7 cellular contexts compared by ENCODE assay signal in the genomic region with DNA sequence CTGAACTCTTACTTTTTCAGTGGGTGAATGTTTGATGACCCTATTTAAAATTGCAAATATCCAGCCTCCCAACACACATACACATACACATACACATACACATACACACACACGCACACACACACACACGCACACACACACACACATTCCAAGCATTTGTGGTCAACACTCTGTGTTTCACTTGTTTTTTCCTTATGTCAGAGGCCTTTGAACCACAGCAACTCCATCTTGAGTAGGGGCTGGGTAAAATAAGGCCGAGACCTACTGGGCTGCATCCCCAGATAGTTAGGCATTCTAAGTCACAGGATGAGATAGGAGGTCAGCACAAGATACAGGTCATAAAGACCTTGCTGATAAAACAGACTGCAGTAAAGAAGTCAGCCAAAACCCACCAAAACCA. TPM values are rescaled to one million over a fixed set of nuclear protein-coding genes. Genes with fewer than 3 reads are reported as not detected.
DNase-seq lines count a peak whose midpoint lies in the region; FAIRE-seq and TF ChIP-seq lines count a peak whose summit lies in the region.
"Not testable (repeated sequence)": the region's sequence is repeated elsewhere in the genome, so short reads cannot be mapped to it uniquely, and the experiment has no call there.

No MANE protein-coding gene starts in this region.

- not testable (repeated sequence) for H3K36me3 ChIP-seq in HEK293 (ENCODE audit: control insufficient read depth in 2 of 2, insufficient read depth in 1 of 2, low read length in 2 of 2); HUES48 (ENCODE audit: control insufficient read depth, insufficient read depth, low read length); astrocyte (ENCODE audit: insufficient read depth, low read length); neural progenitor cell; neuronal stem cell (replicated peaks in 1 of 2; ENCODE audit: control insufficient read depth in 2 of 2, insufficient read depth in 2 of 2, low read length in 2 of 2)

- not testable (repeated sequence) for FAIRE-seq in astrocyte (lab: Jason Lieb, UNC)

- H3K9me3 ChIP-seq in HEK293 (ENCODE audit: control insufficient read depth, insufficient read depth, low read depth, low read length); HUES48 (ENCODE audit: control insufficient read depth, insufficient read depth, low read length); astrocyte (ENCODE audit: insufficient read depth, low read depth, low read length); neural progenitor cell (ENCODE audit: low read depth); neuronal stem cell (replicated peaks in 1 of 2; ENCODE audit: control insufficient read depth in 2 of 2, insufficient read depth in 1 of 2, low read depth in 1 of 2, low read length in 2 of 2): not testable (repeated sequence)

- H3K14ac ChIP-seq in neuronal stem cell (ENCODE audit: low read length): not testable (repeated sequence)

- not testable (repeated sequence) for H2BK5ac ChIP-seq in neuronal stem cell (ENCODE audit: low read length)

- not testable (repeated sequence) for BruUV-seq in Calu3 (replicated peaks; lab: Mats Ljungman, UMichigan)

- H2AFZ ChIP-seq in astrocyte (ENCODE audit: low read depth, low read length) (peak overlapping the region; percentile 24), neuronal stem cell (ENCODE audit: low read length) (peak overlapping the region; percentile 52)
- H2AFZ ChIP-seq in neural progenitor cell (replicated peaks): not testable (repeated sequence)

- not testable (repeated sequence) for DNase-seq in Calu3; astrocyte (ENCODE audit: low read depth); neural progenitor cell (ENCODE audit: low spot score); neuronal stem cell (ENCODE audit: low spot score)

- not testable (repeated sequence) for H3K36me3 Mint-ChIP-seq in Calu3 (ENCODE audit: insufficient read depth, unreplicated experiment); astrocyte (ENCODE audit: low read depth, unreplicated experiment); brain; neural progenitor cell

- not testable (repeated sequence) for H4K91ac ChIP-seq in neuronal stem cell (ENCODE audit: low read depth, low read length, poor library complexity)

- not testable (repeated sequence) for H3K27me3 Mint-ChIP-seq in Calu3 (ENCODE audit: unreplicated experiment); astrocyte (ENCODE audit: low read depth, unreplicated experiment); neural progenitor cell (ENCODE audit: insufficient read depth, low read depth)
- peaks cover 13% of the 10 kb centered on the region for H3K27me3 Mint-ChIP-seq in brain

- H3K79me1 ChIP-seq in neuronal stem cell (ENCODE audit: low read depth, low read length): not testable (repeated sequence)

- not testable (repeated sequence) for H3K27ac Mint-ChIP-seq in Calu3 (ENCODE audit: unreplicated experiment); astrocyte (ENCODE audit: unreplicated experiment)
- H3K27ac Mint-ChIP-seq in brain: peak overlapping the region in 3 of 5 experiments; percentile 2 to 70 (median 63)
- H3K27ac Mint-ChIP-seq in neural progenitor cell: peak overlapping the region; percentile 74

- CTCF ChIA-PET in Calu3 (lab: Charles Lee); HEK293 (lab: Yijun Ruan, JAX): not testable (repeated sequence)

- H2BK15ac ChIP-seq in neuronal stem cell (ENCODE audit: low read length): not testable (repeated sequence)

- not testable (repeated sequence) for H2BK12ac ChIP-seq in neuronal stem cell (ENCODE audit: low read length)

- not testable (repeated sequence) for H4K8ac ChIP-seq in neuronal stem cell (ENCODE audit: low read depth, low read length)

- no CpG with 5 or more reads among the region's 3 CpGs for WGBS in neuronal stem cell (ENCODE audit: extremely low coverage in 2 of 2, insufficient read length in 2 of 2, insufficient replicate concordance in 1 of 2), 2 donors

- not testable (repeated sequence) for H3K27me3 ChIP-seq in HUES48 (ENCODE audit: control insufficient read depth, insufficient read depth, low read length); astrocyte (ENCODE audit: insufficient read depth, low read length); neural progenitor cell; neuronal stem cell (ENCODE audit: control insufficient read depth in 3 of 3, insufficient read depth in 3 of 3, low read depth in 1 of 3, low read length in 3 of 3)

- H3K9me3 Mint-ChIP-seq in Calu3 (ENCODE audit: low read depth, unreplicated experiment); astrocyte (ENCODE audit: unreplicated experiment); brain; neural progenitor cell: not testable (repeated sequence)

- not testable (repeated sequence) for H2AK5ac ChIP-seq in neuronal stem cell (ENCODE audit: low read depth, low read length)

- H3K4me3 ChIP-seq in HEK293 (ENCODE audit: low read depth, low read length); HUES48 (ENCODE audit: low read depth, low read length); astrocyte (ENCODE audit: insufficient read depth, low read depth, low read length); neural progenitor cell; neuronal stem cell (ENCODE audit: low read length in 2 of 2): not testable (repeated sequence)

- peak overlapping the region; percentile 44 for H3K4me3 Mint-ChIP-seq in Calu3 (ENCODE audit: low read depth, unreplicated experiment)
- H3K4me3 Mint-ChIP-seq in astrocyte (ENCODE audit: unreplicated experiment): not testable (repeated sequence)
- H3K4me3 Mint-ChIP-seq in brain: peak overlapping the region in 4 of 5 experiments; percentile 35 to 67 (median 58)
- peak overlapping the region; percentile 57 for H3K4me3 Mint-ChIP-seq in neural progenitor cell

- POLR2A ChIA-PET in HEK293 (lab: Yijun Ruan, JAX): not testable (repeated sequence)

- not testable (repeated sequence) for H3K4ac ChIP-seq in neuronal stem cell (ENCODE audit: low read length)

- not testable (repeated sequence) for H2BK120ac ChIP-seq in neuronal stem cell (ENCODE audit: low read depth, low read length)

- not testable (repeated sequence) for H3K18ac ChIP-seq in neuronal stem cell (ENCODE audit: low read length)

- not testable (repeated sequence) for H3K9ac ChIP-seq in HUES48 (ENCODE audit: low read depth, low read length); astrocyte (ENCODE audit: low read length); neural progenitor cell; neuronal stem cell (ENCODE audit: low read depth, low read length, poor library complexity)

- not testable (repeated sequence) for TF ChIP-seq CTCF in Calu3 (IDR thresholded peaks at IDR 0.05; ENCODE audit: unreplicated experiment); HEK293 (tag by site-specific recombination; IDR thresholded peaks at IDR 0.05); astrocyte (IDR thresholded peaks at IDR 0.05; ENCODE audit: insufficient read depth, low read depth, low read length); brain (conservative IDR thresholded peaks at IDR 0.05); neural progenitor cell (IDR thresholded peaks at IDR 0.05)

- H3K4me1 ChIP-seq in HEK293 (ENCODE audit: control insufficient read depth, insufficient read depth, low read length); HUES48 (ENCODE audit: control insufficient read depth, insufficient read depth, low read length); astrocyte (ENCODE audit: insufficient read depth, low read length); neural progenitor cell; neuronal stem cell (ENCODE audit: control insufficient read depth in 2 of 2, insufficient read depth in 1 of 2, low read depth in 1 of 2, low read length in 2 of 2): not testable (repeated sequence)

- H3K4me1 Mint-ChIP-seq in Calu3 (ENCODE audit: low read depth, unreplicated experiment); astrocyte (ENCODE audit: low read depth, unreplicated experiment): not testable (repeated sequence)
- H3K4me1 Mint-ChIP-seq in brain (peaks cover 11% of the 10 kb centered on the region), neural progenitor cell (peaks cover 26% of the 10 kb centered on the region)

- H3K27ac ChIP-seq in HEK293 (ENCODE audit: extremely low read depth, low read depth, low read length); astrocyte (ENCODE audit: low read depth, low read length); neural progenitor cell; neuronal stem cell (replicated peaks; ENCODE audit: low read length): not testable (repeated sequence)
- H3K27ac ChIP-seq in HUES48 (ENCODE audit: low read depth, low read length): peak overlapping the region; percentile 20

- not testable (repeated sequence) for H3F3A ChIP-seq in neural progenitor cell (ENCODE audit: low read depth)

- not testable (repeated sequence) for H3K23ac ChIP-seq in neuronal stem cell (ENCODE audit: low read depth, low read length, poor library complexity)

- H3K79me2 ChIP-seq in astrocyte (ENCODE audit: insufficient read depth, low read length); neural progenitor cell (ENCODE audit: low read depth): not testable (repeated sequence)

- H4K20me1 ChIP-seq in astrocyte (ENCODE audit: insufficient read depth, low read length); neural progenitor cell (ENCODE audit: low read depth): not testable (repeated sequence)

- H3K4me2 ChIP-seq in astrocyte (ENCODE audit: low read length): peak overlapping the region; percentile 59
- peak overlapping the region; percentile 31 for H3K4me2 ChIP-seq in neural progenitor cell
- H3K4me2 ChIP-seq in neuronal stem cell (ENCODE audit: insufficient read depth, low read length, poor library complexity, severe bottlenecking): not testable (repeated sequence)

- intact Hi-C loops in Calu3 (cut with micrococcal nuclease; ENCODE audit: unreplicated experiment): not testable (repeated sequence)

RNA-seq across cellular contexts. Expression of a gene that starts 56.6 kb away (rescaled TPM):
- total RNA-seq in Calu3 (2022) (31.2 and 33.6 TPM in 2 replicates), astrocyte (28.5 and 31.8 TPM in 2 replicates), neural progenitor cell (ENCODE audit: low replicate concordance) (23.2 and 36.2 TPM in 2 replicates)
- 1.9 TPM for polyA plus RNA-seq in brain (ENCODE audit: insufficient read depth, low read depth, low replicate concordance)
- 10.0 TPM for polyA plus RNA-seq in neuronal stem cell (2013, experiment 1 of 2)
- polyA plus RNA-seq in neuronal stem cell (2013, experiment 2 of 2): 10.4 TPM
